9 cellular contexts compared by ENCODE assay signal in genomic region chr9:131657031-131657377, GRCh38.
A peak's percentile ranks its signal among the peaks of the same experiment; 100 is the strongest.
DNase-seq lines count a peak whose midpoint lies in the region; TF ChIP-seq lines count a peak whose summit lies in the region.
"Had no signal": no experiment of that assay in that cellular context is flagged by ENCODE, and none has a peak within 500 bp of the region (broad histone marks: within the 10 kb centered on the region; RNA-seq: fewer than 3 reads in every experiment).

No MANE protein-coding gene starts in this region.

- DNase-seq in activated gamma-delta T cell treated with Interleukin-2 at 50 U/mL for 16 hours (peak; percentile 51), activated gamma-delta T cell (lab: John Stamatoyannopoulos, UW) (no peak), RWPE1 (ENCODE audit: low spot score) (no peak), esophagus squamous epithelium (lab: John Stamatoyannopoulos, UW) (no peak), tibial nerve (ENCODE audit: low spot score in 2 of 2) (no peak), HK-2 (ENCODE audit: unreplicated experiment) (no peak), SIG-M5 (lab: John Stamatoyannopoulos, UW) (no peak), NCI-H526 treated with DMSO at 0.1 percent for 48 hours (lab: John Stamatoyannopoulos, UW) (no peak)
- DNase-seq: COR-L47 had no signal

- POLR2A ChIA-PET in RWPE1 (lab: Yijun Ruan, JAX; ENCODE audit: low non-redundant PET) = interaction anchor here (0.6 kb wide), 1 partner anchor 54 kb away, joined by 5 read pairs; no protein-coding TSS in a partner anchor

- no peak for TF ChIP-seq POLR2A in esophagus squamous epithelium (IDR thresholded peaks at IDR 0.05)
- no peak for TF ChIP-seq POLR2A in tibial nerve (IDR thresholded peaks at IDR 0.05)

- H3K9me3 ChIP-seq in esophagus squamous epithelium (no peaks in the 10 kb centered on the region), tibial nerve (no peaks in the 10 kb centered on the region)

- H3K4me1 ChIP-seq in esophagus squamous epithelium (peaks cover 11 to 73% (median 42%) of the 10 kb centered on the region in 3 donors), tibial nerve (peaks cover 0 to 64% (median 33%) of the 10 kb centered on the region in 4 donors)

- CTCF ChIA-PET in RWPE1 (lab: Yijun Ruan, JAX) = interaction anchor here (0.7 kb wide), 2 partner anchors 69 to 153 kb away, joined by 3 read pairs; no protein-coding TSS in a partner anchor

- H3K4me3 ChIP-seq in esophagus squamous epithelium = no peak overlapping the region
- H3K4me3 ChIP-seq in tibial nerve = no peak overlapping the region

- intact Hi-C loops in esophagus squamous epithelium (cut with DNase I) = no loop called here

- peak overlapping the region; percentile 85 for H3K27ac ChIP-seq in RWPE1
- peak overlapping the region; percentile 5 to 82 (median 54) for H3K27ac ChIP-seq in esophagus squamous epithelium
- H3K27ac ChIP-seq in tibial nerve = peak overlapping the region in 3 of 4 donors; percentile 19 to 71 (median 29)

- no peaks in the 10 kb centered on the region for H3K36me3 ChIP-seq in esophagus squamous epithelium
- H3K36me3 ChIP-seq in tibial nerve = no peaks in the 10 kb centered on the region

- no peak for TF ChIP-seq EP300 in tibial nerve (IDR thresholded peaks at IDR 0.05)

- TF ChIP-seq CTCF in RWPE1 (conservative IDR thresholded peaks at IDR 0.05; ENCODE audit: low read depth) = no peak
- TF ChIP-seq CTCF in esophagus squamous epithelium (IDR thresholded peaks at IDR 0.05) = no peak
- TF ChIP-seq CTCF in tibial nerve (IDR thresholded peaks at IDR 0.05) = no peak

- no peaks in the 10 kb centered on the region for H3K27me3 ChIP-seq in esophagus squamous epithelium
- H3K27me3 ChIP-seq in tibial nerve = no peaks in the 10 kb centered on the region

- WGBS in esophagus squamous epithelium, 2 donors = 61 to 80% methylated on average over 9 of the region's 9 CpGs
- WGBS in tibial nerve, 2 donors = 87 to 91% methylated on average over 9 of the region's 9 CpGs

Comparison
In these comparisons a context has a peak if more than half of its experiments do, and no peak if none do; other contexts are left out.
1. H3K27ac ChIP-seq: peak in every context shown above with its lines; median percentile 85 in RWPE1; 54 in esophagus squamous epithelium; 29 in tibial nerve.